In genomic region chr3:182980204-182981037, GRCh38 we compare ENCODE assay signal across 8 cellular contexts. TPM values are rescaled to one million over a fixed set of nuclear protein-coding genes. Genes with fewer than 3 reads are reported as not detected.
DNase-seq lines count a peak whose midpoint lies in the region; ATAC-seq and TF ChIP-seq lines count a peak whose summit lies in the region.

Gene DCUN1D1, minus strand, starts transcription at chr3:182980538. Its CDS starts 49 bp downstream, at chr3:182980489.

- H4K12ac ChIP-seq in trophoblast cell (ENCODE audit: low read depth, low read length): peak within 1 kb of the TSS; percentile 86

- H3K4me2 ChIP-seq in trophoblast cell (ENCODE audit: low read length): peak within 1 kb of the TSS; percentile 91

- H3K18ac ChIP-seq in trophoblast cell (ENCODE audit: low read length): peak within 1 kb of the TSS; percentile 94

- no peak within 1 kb of the TSS for H2BK12ac ChIP-seq in trophoblast cell (ENCODE audit: low read length)

- no peak within 1 kb of the TSS for H2AK5ac ChIP-seq in trophoblast cell (ENCODE audit: low read length)

- peaks cover 14% of the 10 kb centered on the region for H3K79me2 ChIP-seq in trophoblast cell (ENCODE audit: control insufficient read depth, insufficient read depth, low read length, poor library complexity)

- H3K4me3 ChIP-seq in GM12864 (ENCODE audit: low read depth, low read length) (peak within 1 kb of the TSS; percentile 97), trophoblast cell (ENCODE audit: low read depth, low read length) (peak within 1 kb of the TSS; percentile 84), tibial artery (peak within 1 kb of the TSS; percentile 98 to 100)

- H3K4ac ChIP-seq in trophoblast cell (ENCODE audit: low read depth, low read length): peak within 1 kb of the TSS; percentile 85

- WGBS in trophoblast cell (ENCODE audit: extremely low coverage, insufficient coverage, insufficient read length): no CpG with 5 or more reads among the region's 106 CpGs

- H2AFZ ChIP-seq in trophoblast cell (ENCODE audit: insufficient read depth, low read length, poor library complexity): peak within 1 kb of the TSS; percentile 99

- H3K14ac ChIP-seq in trophoblast cell (ENCODE audit: low read length): peak within 1 kb of the TSS; percentile 92

- H3K9me3 ChIP-seq in trophoblast cell (ENCODE audit: insufficient read depth, low read depth, low read length) (no peaks in the 10 kb centered on the region), tibial artery (no peaks in the 10 kb centered on the region)

- H2BK120ac ChIP-seq in trophoblast cell (ENCODE audit: insufficient read depth, low read length, poor library complexity): peak within 1 kb of the TSS; percentile 90

- peaks cover 7% of the 10 kb centered on the region for H3K79me1 ChIP-seq in trophoblast cell (ENCODE audit: low read length)

- H3K23ac ChIP-seq in trophoblast cell (ENCODE audit: low read length): no peak within 1 kb of the TSS

- peak within 1 kb of the TSS; percentile 61 for H4K91ac ChIP-seq in trophoblast cell (ENCODE audit: low read depth, low read length)

- TF ChIP-seq CTCF in GM12864 (IDR thresholded peaks at IDR 0.05; ENCODE audit: low read depth, low read length, missing control alignments) (no peak), tibial artery (IDR thresholded peaks at IDR 0.05) (peak in 1 of 2 experiments; percentile 17)

- DNase-seq in GM12864 (ENCODE audit: low read depth) (no peak), NCI-H1092 (lab: John Stamatoyannopoulos, UW) (peak; percentile 81), SW480 (ENCODE audit: low spot score) (peak; percentile 82), Right ventricle myocardium superior (peak; percentile 95), trophoblast cell (peak; percentile 86 to 93), tibial artery (peak; percentile 91 to 95)
- peak; percentile 67 for DNase-seq in activated naive CD8-positive, alpha-beta T cell treated with anti-CD3 and anti-CD28 coated beads, Interleukin-2, amount 50 U/mL, for 16 hours (ENCODE audit: low read depth, low spot score)

- peak within 1 kb of the TSS; percentile 88 for H3K9ac ChIP-seq in trophoblast cell (ENCODE audit: low read length)

- H2BK5ac ChIP-seq in trophoblast cell (ENCODE audit: low read depth, low read length, poor library complexity): peak within 1 kb of the TSS; percentile 89

- ATAC-seq in HG02588 (IDR thresholded peaks at IDR 0.05; ENCODE audit: unreplicated experiment) (peak; percentile 90), Right ventricle myocardium superior (ENCODE audit: poor library complexity) (peak; percentile 97)

- H3K36me3 ChIP-seq in trophoblast cell (ENCODE audit: control insufficient read depth in 1 of 2, insufficient read depth in 2 of 2, low read length in 2 of 2) (no peaks in the 10 kb centered on the region), tibial artery (no peaks in the 10 kb centered on the region)

- H3K4me1 ChIP-seq in trophoblast cell (ENCODE audit: control insufficient read depth in 1 of 2, insufficient read depth in 2 of 2, low read length in 2 of 2) (peaks cover 0 to 3% of the 10 kb centered on the region in 2 experiments), tibial artery (peaks cover 0 to 20% (median 11%) of the 10 kb centered on the region in 4 donors)

- peak within 1 kb of the TSS; percentile 92 for H4K8ac ChIP-seq in trophoblast cell (ENCODE audit: low read depth, low read length)

- peak within 1 kb of the TSS; percentile 55 for H3K27ac ChIP-seq in trophoblast cell (ENCODE audit: low read depth, low read length)
- peak within 1 kb of the TSS; percentile 84 to 92 for H3K27ac ChIP-seq in tibial artery

- intact Hi-C loops in Right ventricle myocardium superior (cut with DNase I) (no loop called here), tibial artery (cut with DNase I; ENCODE audit: low total_unique reads) (no loop called here)

- no peaks in the 10 kb centered on the region for H3K27me3 ChIP-seq in trophoblast cell (ENCODE audit: insufficient read depth, low read length)
- H3K27me3 ChIP-seq in tibial artery: no peaks in the 10 kb centered on the region

RNA-seq across cellular contexts. Expression of gene DCUN1D1, which starts in this region (rescaled TPM):
- 32.2 TPM for total RNA-seq in Right ventricle myocardium superior
- polyA plus RNA-seq in trophoblast cell (2013): 42.5 and 46.0 TPM in 2 replicates
